18 cellular contexts compared by ENCODE assay signal in genomic region chr10:99809481-99809880, GRCh38.
"Had no signal": no experiment of that assay in that cellular context is flagged by ENCODE, and none has a peak within 500 bp of the region (broad histone marks: within the 10 kb centered on the region; RNA-seq: fewer than 3 reads in every experiment).

No MANE protein-coding gene starts in this region.

- H3K27ac Mint-ChIP-seq: activated CD4-positive, alpha-beta T cell treated with anti-CD3 and anti-CD28 coated beads for 36 hours; activated CD8-positive, alpha-beta T cell treated with anti-CD3 and anti-CD28 coated beads, Interleukin-2, amount 10 ng/mL, durations not matched to agents 7 days and 5 days; activated T-helper 1 cell treated with anti-CD3 and anti-CD28 coated beads, Interleukin-12 subunit alpha, Interleukin-12 subunit beta, Interleukin-2, Interleukin-4 antibody, amounts not matched to agents 30 ng/mL and 10 ng/mL and 1 ng/mL, durations not matched to agents 14 hours and 24 hours and 36 hours; endodermal cell; stimulated activated effector memory CD8-positive, alpha-beta T cell treated with anti-CD3 and anti-CD28 coated beads, Interleukin-12 subunit alpha, Interleukin-12 subunit beta, amount 100 ng/mL, for 72 hours had no signal

- H3K4me2 ChIP-seq: smooth muscle cell had no signal

- H3K27me3 Mint-ChIP-seq: activated CD4-positive, alpha-beta T cell treated with anti-CD3 and anti-CD28 coated beads for 36 hours had no signal

- H3K9me3 Mint-ChIP-seq: activated T-helper 1 cell treated with anti-CD3 and anti-CD28 coated beads, Interleukin-12 subunit alpha, Interleukin-12 subunit beta, Interleukin-2, Interleukin-4 antibody, amounts not matched to agents 30 ng/mL and 10 ng/mL and 1 ng/mL, durations not matched to agents 14 hours and 24 hours and 36 hours; endodermal cell; neural crest cell; stimulated activated effector memory CD8-positive, alpha-beta T cell treated with anti-CD3 and anti-CD28 coated beads, Interleukin-12 subunit alpha, Interleukin-12 subunit beta, amount 100 ng/mL, for 72 hours had no signal

- H3K36me3 Mint-ChIP-seq: stimulated activated effector memory CD8-positive, alpha-beta T cell treated with anti-CD3 and anti-CD28 coated beads, Interleukin-12 subunit alpha, Interleukin-12 subunit beta, amount 100 ng/mL, for 72 hours had no signal

- DNase-seq: activated CD4-positive, alpha-beta T cell treated with anti-CD3 and anti-CD28 coated beads for 36 hours; activated CD8-positive, alpha-beta memory T cell treated with anti-CD3 and anti-CD28 coated beads, Interleukin-2, amount 50 U/mL, for 48 hours; activated CD8-positive, alpha-beta T cell treated with anti-CD3 and anti-CD28 coated beads, Interleukin-2, amount 10 ng/mL, durations not matched to agents 7 days and 5 days; activated naive CD4-positive, alpha-beta T cell treated with Interleukin-2 at 50 U/mL for 16 hours; cerebellar nuclear complex; dermis blood vessel endothelial cell; endodermal cell; head of caudate nucleus; islet precursor cell; mesendoderm; substantia nigra had no signal

- H3K4me3 ChIP-seq: smooth muscle cell had no signal

- FAIRE-seq: urothelium cell line had no signal

- H3K4me3 Mint-ChIP-seq: activated CD4-positive, alpha-beta T cell treated with anti-CD3 and anti-CD28 coated beads for 36 hours; activated CD8-positive, alpha-beta T cell treated with anti-CD3 and anti-CD28 coated beads, Interleukin-2, amount 10 ng/mL, durations not matched to agents 7 days and 5 days; activated T-helper 1 cell treated with anti-CD3 and anti-CD28 coated beads, Interleukin-12 subunit alpha, Interleukin-12 subunit beta, Interleukin-2, Interleukin-4 antibody, amounts not matched to agents 30 ng/mL and 10 ng/mL and 1 ng/mL, durations not matched to agents 14 hours and 24 hours and 36 hours; endodermal cell; neural crest cell; stimulated activated effector memory CD8-positive, alpha-beta T cell treated with anti-CD3 and anti-CD28 coated beads, Interleukin-12 subunit alpha, Interleukin-12 subunit beta, amount 100 ng/mL, for 72 hours had no signal

- ATAC-seq: activated CD4-positive, alpha-beta T cell treated with anti-CD3 and anti-CD28 coated beads for 36 hours; activated CD8-positive, alpha-beta T cell treated with anti-CD3 and anti-CD28 coated beads, Interleukin-2, amount 10 ng/mL, durations not matched to agents 7 days and 5 days; esophagus mucosa; left lobe of liver; stimulated activated effector memory CD8-positive, alpha-beta T cell treated with anti-CD3 and anti-CD28 coated beads, Interleukin-12 subunit alpha, Interleukin-12 subunit beta, amount 100 ng/mL, for 72 hours had no signal

- H3K4me1 Mint-ChIP-seq: activated CD4-positive, alpha-beta T cell treated with anti-CD3 and anti-CD28 coated beads for 36 hours; endodermal cell; neural crest cell; stimulated activated effector memory CD8-positive, alpha-beta T cell treated with anti-CD3 and anti-CD28 coated beads, Interleukin-12 subunit alpha, Interleukin-12 subunit beta, amount 100 ng/mL, for 72 hours had no signal
